ENCODE assay signal across 8 cellular contexts in genomic region chr9:94031380-94031779, GRCh38. TPM values are rescaled to one million over a fixed set of nuclear protein-coding genes. Genes with fewer than 3 reads are reported as not detected.
DNase-seq lines count a peak whose midpoint lies in the region; ATAC-seq and TF ChIP-seq lines count a peak whose summit lies in the region.

No MANE protein-coding gene starts in this region.

- DNase-seq in stimulated activated naive CD8-positive, alpha-beta T cell treated with anti-CD3 and anti-CD28 coated beads, Interleukin-15, Interleukin-2, amounts not matched to agents 100 U/mL and 50 U/mL, for 24 hours, result no peak
- DNase-seq in mesenchymal stem cell, result no peak
- no peak for DNase-seq in posterior cingulate gyrus
- DNase-seq in head of caudate nucleus, result no peak
- no peak for DNase-seq in glomerular visceral epithelial cell (ENCODE audit: extremely low spot score)

- H4K91ac ChIP-seq in mesenchymal stem cell (ENCODE audit: low read length), result no peak overlapping the region

- peak overlapping the region; percentile 98 for H4K8ac ChIP-seq in mesenchymal stem cell (ENCODE audit: low read length)

- H3K4ac ChIP-seq in mesenchymal stem cell (ENCODE audit: low read depth in 1 of 2, low read length in 2 of 2), result peak overlapping the region in 1 of 2 experiments; percentile 46

- H2AFZ ChIP-seq in mesenchymal stem cell (ENCODE audit: low read depth, low read length), result peak overlapping the region; percentile 75

- no peak overlapping the region for H2BK15ac ChIP-seq in mesenchymal stem cell (ENCODE audit: low read depth, poor library complexity, severe bottlenecking)

- H2BK5ac ChIP-seq in mesenchymal stem cell (ENCODE audit: low read depth, low read length, poor library complexity, severe bottlenecking), result no peak overlapping the region

- H3K23ac ChIP-seq in mesenchymal stem cell (ENCODE audit: low read length in 2 of 2), result no peak overlapping the region

- H3K9me3 Mint-ChIP-seq in stimulated activated naive CD8-positive, alpha-beta T cell treated with anti-CD3 and anti-CD28 coated beads, Interleukin-15, Interleukin-2, amounts not matched to agents 100 ng/mL and 50 ng/mL, for 24 hours, result no peaks in the 10 kb centered on the region
- H3K9me3 Mint-ChIP-seq in brain, result peaks cover 15 to 23% (median 17%) of the 10 kb centered on the region in 5 experiments

- no peak for ATAC-seq in stimulated activated naive CD8-positive, alpha-beta T cell treated with anti-CD3 and anti-CD28 coated beads, Interleukin-15, Interleukin-2, amounts not matched to agents 100 U/mL and 50 U/mL, for 24 hours
- no peak for ATAC-seq in GM19452 (IDR thresholded peaks at IDR 0.05; ENCODE audit: unreplicated experiment)

- H3K9ac ChIP-seq in mesenchymal stem cell (ENCODE audit: low read length), result peak overlapping the region; percentile 93

- no peak overlapping the region for H2BK120ac ChIP-seq in mesenchymal stem cell (ENCODE audit: low read depth, low read length)

- peak overlapping the region; percentile 87 for H3K27ac Mint-ChIP-seq in stimulated activated naive CD8-positive, alpha-beta T cell treated with anti-CD3 and anti-CD28 coated beads, Interleukin-15, Interleukin-2, amounts not matched to agents 100 ng/mL and 50 ng/mL, for 24 hours
- H3K27ac Mint-ChIP-seq in brain, result peak overlapping the region; percentile 83 to 94 (median 89)

- no peak overlapping the region for H3K27ac ChIP-seq in mesenchymal stem cell (ENCODE audit: low read length, poor library complexity, severe bottlenecking)

- peak overlapping the region in 1 of 2 experiments; percentile 42 for H2BK12ac ChIP-seq in mesenchymal stem cell (ENCODE audit: low read length in 2 of 2)

- peak overlapping the region; percentile 93 to 99 for H3K18ac ChIP-seq in mesenchymal stem cell (ENCODE audit: low read depth in 1 of 2, low read length in 2 of 2)

- intact Hi-C loops in posterior cingulate gyrus (cut with DNase I), result no loop called here
- intact Hi-C loops in head of caudate nucleus (cut with DNase I), result no loop called here

- peaks cover 7% of the 10 kb centered on the region for H3K36me3 Mint-ChIP-seq in stimulated activated naive CD8-positive, alpha-beta T cell treated with anti-CD3 and anti-CD28 coated beads, Interleukin-15, Interleukin-2, amounts not matched to agents 100 ng/mL and 50 ng/mL, for 24 hours (ENCODE audit: low read depth)
- H3K36me3 Mint-ChIP-seq in brain, result peaks cover 7% of the 10 kb centered on the region

- H2AK5ac ChIP-seq in mesenchymal stem cell (ENCODE audit: low read length, severe bottlenecking), result no peak overlapping the region

- H3K14ac ChIP-seq in mesenchymal stem cell (ENCODE audit: low read length in 2 of 2), result no peak overlapping the region

- no peaks in the 10 kb centered on the region for H3K9me3 ChIP-seq in mesenchymal stem cell (ENCODE audit: control insufficient read depth, low read length)

- peaks cover 1% of the 10 kb centered on the region for H3K4me1 ChIP-seq in mesenchymal stem cell (ENCODE audit: control insufficient read depth, insufficient read depth, low read depth, low read length)

- H3K36me3 ChIP-seq in mesenchymal stem cell (ENCODE audit: control insufficient read depth in 1 of 2, insufficient read depth in 2 of 2, low read depth in 1 of 2, low read length in 2 of 2), result no peaks in the 10 kb centered on the region

- peak overlapping the region; percentile 94 for H3K4me2 ChIP-seq in mesenchymal stem cell (ENCODE audit: low read length, poor library complexity, severe bottlenecking)

- H3K4me3 ChIP-seq in mesenchymal stem cell (ENCODE audit: insufficient read depth in 1 of 2, low read depth in 1 of 2, low read length in 2 of 2), result peak overlapping the region; percentile 93

- H3K27me3 Mint-ChIP-seq in stimulated activated naive CD8-positive, alpha-beta T cell treated with anti-CD3 and anti-CD28 coated beads, Interleukin-15, Interleukin-2, amounts not matched to agents 100 ng/mL and 50 ng/mL, for 24 hours, result peaks cover 3% of the 10 kb centered on the region
- H3K27me3 Mint-ChIP-seq in brain, result peaks cover 6% of the 10 kb centered on the region

- peaks cover 27% of the 10 kb centered on the region for H3K4me1 Mint-ChIP-seq in stimulated activated naive CD8-positive, alpha-beta T cell treated with anti-CD3 and anti-CD28 coated beads, Interleukin-15, Interleukin-2, amounts not matched to agents 100 ng/mL and 50 ng/mL, for 24 hours (ENCODE audit: low read depth)
- peaks cover 43% of the 10 kb centered on the region for H3K4me1 Mint-ChIP-seq in brain

- H3K4me3 Mint-ChIP-seq in stimulated activated naive CD8-positive, alpha-beta T cell treated with anti-CD3 and anti-CD28 coated beads, Interleukin-15, Interleukin-2, amounts not matched to agents 100 ng/mL and 50 ng/mL, for 24 hours, result peak overlapping the region; percentile 97
- H3K4me3 Mint-ChIP-seq in brain, result peak overlapping the region; percentile 93 to 99 (median 97)

- TF ChIP-seq CTCF in brain (conservative IDR thresholded peaks at IDR 0.05), result no peak

- peaks cover 19% of the 10 kb centered on the region for H3K79me1 ChIP-seq in mesenchymal stem cell (replicated peaks; ENCODE audit: low read length, poor library complexity, severe bottlenecking)

- no peaks in the 10 kb centered on the region for H3K27me3 ChIP-seq in mesenchymal stem cell (ENCODE audit: control insufficient read depth in 1 of 2, insufficient read depth in 1 of 2, low read length in 2 of 2)

- 91% methylated on average over 8 of the region's 8 CpGs for WGBS in mesenchymal stem cell

RNA-seq across cellular contexts. Expression of gene PTPDC1, which starts 52.9 kb away (rescaled TPM):
- 10.2 TPM for polyA plus RNA-seq in brain (ENCODE audit: insufficient read depth, low read depth, low replicate concordance)
- 3.7 TPM for polyA plus RNA-seq in mesenchymal stem cell (2013, experiment 1 of 2)
- 3.6 TPM for polyA plus RNA-seq in mesenchymal stem cell (2013, experiment 2 of 2)
